28 cellular contexts compared by ENCODE assay signal in the genomic region with DNA sequence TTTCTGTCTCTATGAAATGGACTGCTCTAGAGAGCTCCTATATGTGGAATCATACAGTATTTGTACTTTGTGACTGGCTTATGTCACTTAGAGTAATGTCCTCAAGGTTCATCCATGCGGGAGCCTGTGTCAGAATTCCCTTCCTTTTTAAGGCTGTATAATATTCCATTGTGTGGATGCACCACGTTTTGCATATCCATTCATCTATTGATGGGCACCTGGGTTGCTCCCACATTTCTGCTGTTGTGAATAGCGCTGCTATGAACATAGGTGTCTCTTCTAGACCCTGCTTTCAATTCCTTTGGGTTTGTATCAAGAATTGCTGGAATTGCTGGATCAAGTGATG.
"Had no signal": no experiment of that assay in that cellular context is flagged by ENCODE, and none has a peak within 500 bp of the region (broad histone marks: within the 10 kb centered on the region; RNA-seq: fewer than 3 reads in every experiment).

No MANE protein-coding gene starts in this region.

- H3K4me3 ChIP-seq: colonic mucosa, coronary artery, dorsolateral prefrontal cortex, esophagus muscularis mucosa, esophagus squamous epithelium, gastrocnemius medialis, gastroesophageal sphincter, heart left ventricle, heart right ventricle, hepatocyte had no signal

- H3K27me3 ChIP-seq: colonic mucosa, gastrocnemius medialis, hepatocyte had no signal

- H3K36me3 ChIP-seq: colonic mucosa, esophagus muscularis mucosa, esophagus squamous epithelium, gastrocnemius medialis, gastroesophageal sphincter, heart left ventricle, heart right ventricle had no signal

- H3K9me3 ChIP-seq: colonic mucosa, esophagus squamous epithelium, gastrocnemius medialis, gastroesophageal sphincter had no signal

- H3K4me2 ChIP-seq: hepatocyte had no signal

- H3K27ac ChIP-seq: colonic mucosa, coronary artery, dorsolateral prefrontal cortex, epithelial cell of prostate, esophagus muscularis mucosa, esophagus squamous epithelium, foreskin keratinocyte, gastrocnemius medialis, gastroesophageal sphincter, heart left ventricle, heart right ventricle, hepatocyte had no signal

- DNase-seq: colonic mucosa; cortex of kidney; dermis blood vessel endothelial cell; dorsolateral prefrontal cortex; effector CD4-positive, alpha-beta T cell; effector CD8-positive, alpha-beta T cell; effector memory CD4-positive, alpha-beta T cell; effector memory CD8-positive, alpha-beta T cell; endodermal cell; erythroblast; esophagus squamous epithelium; foreskin fibroblast; foreskin keratinocyte; foreskin melanocyte; gastrocnemius medialis; glutamatergic neuron; head of caudate nucleus; heart left ventricle; heart right ventricle had no signal

- FAIRE-seq: endometrium, endothelial cell of umbilical vein, frontal cortex had no signal

- ATAC-seq: effector memory CD8-positive, alpha-beta T cell; esophagus mucosa; foreskin keratinocyte; gastrocnemius medialis; gastroesophageal sphincter; heart left ventricle; heart right ventricle had no signal

- H3K4me1 ChIP-seq: colonic mucosa, foreskin keratinocyte, gastrocnemius medialis, heart left ventricle, heart right ventricle had no signal

- H3K79me2 ChIP-seq: hepatocyte had no signal

- H2AFZ ChIP-seq: hepatocyte had no signal
